8 cellular contexts compared by ENCODE assay signal in genomic region chr21:45543710-45544448, GRCh38. TPM values are rescaled to one million over a fixed set of nuclear protein-coding genes. Genes with fewer than 3 reads are reported as not detected.
DNase-seq lines count a peak whose midpoint lies in the region; ATAC-seq lines count a peak whose summit lies in the region.

No MANE protein-coding gene starts in this region.

- no peak overlapping the region for H3K27ac Mint-ChIP-seq in T-helper 1 cell treated with Interleukin-12 subunit alpha and Interleukin-12 subunit beta and Interleukin-4 antibody, amounts not matched to agents 30 μg/mL and 1 μg/mL, for 36 hours
- no peak overlapping the region for H3K27ac Mint-ChIP-seq in immature natural killer cell
- no peak overlapping the region for H3K27ac Mint-ChIP-seq in stimulated activated naive CD8-positive, alpha-beta T cell treated with anti-CD3 and anti-CD28 coated beads, Interleukin-15, Interleukin-2, amounts not matched to agents 100 ng/mL and 50 ng/mL, for 24 hours

- no peak for DNase-seq in T-helper 1 cell
- DNase-seq in activated T-cell treated with anti-CD3 and anti-CD28 coated beads, Interleukin-2, amount 50 U/mL, for 4 hours: no peak
- DNase-seq in immature natural killer cell: no peak
- no peak for DNase-seq in NCI-H187 (lab: John Stamatoyannopoulos, UW)

- H3K4me3 Mint-ChIP-seq in T-helper 1 cell treated with Interleukin-12 subunit alpha and Interleukin-12 subunit beta and Interleukin-4 antibody, amounts not matched to agents 30 μg/mL and 1 μg/mL, for 36 hours: peak overlapping the region; percentile 67
- peak overlapping the region; percentile 65 for H3K4me3 Mint-ChIP-seq in activated T-cell treated with anti-CD3 and anti-CD28 coated beads, Interleukin-2, amount 50 U/mL, for 4 hours
- H3K4me3 Mint-ChIP-seq in immature natural killer cell: peak overlapping the region; percentile 58 to 62 (median 60)
- H3K4me3 Mint-ChIP-seq in stimulated activated naive CD8-positive, alpha-beta T cell treated with anti-CD3 and anti-CD28 coated beads, Interleukin-15, Interleukin-2, amounts not matched to agents 100 ng/mL and 50 ng/mL, for 24 hours: peak overlapping the region; percentile 66

- H3K9me3 Mint-ChIP-seq in T-helper 1 cell treated with Interleukin-12 subunit alpha and Interleukin-12 subunit beta and Interleukin-4 antibody, amounts not matched to agents 30 μg/mL and 1 μg/mL, for 36 hours: no peaks in the 10 kb centered on the region
- H3K9me3 Mint-ChIP-seq in activated T-cell treated with anti-CD3 and anti-CD28 coated beads, Interleukin-2, amount 50 U/mL, for 4 hours: no peaks in the 10 kb centered on the region
- no peaks in the 10 kb centered on the region for H3K9me3 Mint-ChIP-seq in immature natural killer cell
- no peaks in the 10 kb centered on the region for H3K9me3 Mint-ChIP-seq in stimulated activated naive CD8-positive, alpha-beta T cell treated with anti-CD3 and anti-CD28 coated beads, Interleukin-15, Interleukin-2, amounts not matched to agents 100 ng/mL and 50 ng/mL, for 24 hours

- no peak for ATAC-seq in activated T-cell treated with anti-CD3 and anti-CD28 coated beads, Interleukin-2, amount 50 U/mL, for 4 hours
- ATAC-seq in HG02571 (IDR thresholded peaks at IDR 0.05; ENCODE audit: unreplicated experiment) (no peak), HG03159 (IDR thresholded peaks at IDR 0.05; ENCODE audit: unreplicated experiment) (no peak)

- H3K36me3 Mint-ChIP-seq in T-helper 1 cell treated with Interleukin-12 subunit alpha and Interleukin-12 subunit beta and Interleukin-4 antibody, amounts not matched to agents 30 μg/mL and 1 μg/mL, for 36 hours (ENCODE audit: low read depth): no peaks in the 10 kb centered on the region
- H3K36me3 Mint-ChIP-seq in activated T-cell treated with anti-CD3 and anti-CD28 coated beads, Interleukin-2, amount 50 U/mL, for 4 hours (ENCODE audit: insufficient read depth): no peaks in the 10 kb centered on the region
- H3K36me3 Mint-ChIP-seq in immature natural killer cell: no peaks in the 10 kb centered on the region
- H3K36me3 Mint-ChIP-seq in stimulated activated naive CD8-positive, alpha-beta T cell treated with anti-CD3 and anti-CD28 coated beads, Interleukin-15, Interleukin-2, amounts not matched to agents 100 ng/mL and 50 ng/mL, for 24 hours (ENCODE audit: low read depth): peaks cover 8% of the 10 kb centered on the region

- H3K27me3 Mint-ChIP-seq in T-helper 1 cell treated with Interleukin-12 subunit alpha and Interleukin-12 subunit beta and Interleukin-4 antibody, amounts not matched to agents 30 μg/mL and 1 μg/mL, for 36 hours (ENCODE audit: low read depth): no peaks in the 10 kb centered on the region
- no peaks in the 10 kb centered on the region for H3K27me3 Mint-ChIP-seq in activated T-cell treated with anti-CD3 and anti-CD28 coated beads, Interleukin-2, amount 50 U/mL, for 4 hours (ENCODE audit: low read depth)
- H3K27me3 Mint-ChIP-seq in immature natural killer cell (ENCODE audit: low read depth in 3 of 3): peaks cover under 1 to 3% (median 2%) of the 10 kb centered on the region in 3 donors
- no peaks in the 10 kb centered on the region for H3K27me3 Mint-ChIP-seq in stimulated activated naive CD8-positive, alpha-beta T cell treated with anti-CD3 and anti-CD28 coated beads, Interleukin-15, Interleukin-2, amounts not matched to agents 100 ng/mL and 50 ng/mL, for 24 hours

- peaks cover 21% of the 10 kb centered on the region for H3K4me1 Mint-ChIP-seq in T-helper 1 cell treated with Interleukin-12 subunit alpha and Interleukin-12 subunit beta and Interleukin-4 antibody, amounts not matched to agents 30 μg/mL and 1 μg/mL, for 36 hours (ENCODE audit: low read depth)
- peaks cover 17% of the 10 kb centered on the region for H3K4me1 Mint-ChIP-seq in activated T-cell treated with anti-CD3 and anti-CD28 coated beads, Interleukin-2, amount 50 U/mL, for 4 hours (ENCODE audit: low read depth)
- peaks cover 4 to 5% of the 10 kb centered on the region in 2 donors for H3K4me1 Mint-ChIP-seq in immature natural killer cell
- H3K4me1 Mint-ChIP-seq in stimulated activated naive CD8-positive, alpha-beta T cell treated with anti-CD3 and anti-CD28 coated beads, Interleukin-15, Interleukin-2, amounts not matched to agents 100 ng/mL and 50 ng/mL, for 24 hours (ENCODE audit: low read depth): peaks cover 24% of the 10 kb centered on the region

RNA-seq across cellular contexts. Expression of gene SLC19A1, which starts 1.6 kb away (rescaled TPM):
- 10 to 100 TPM; 69.0 to 94.9 (median 77.7) TPM for total RNA-seq in activated T-cell treated with anti-CD3 and anti-CD28 coated beads, Interleukin-2, amount 50 U/mL, for 4 hours
- polyA plus RNA-seq in immature natural killer cell: 1 to 10 TPM in 2 of 3 donors, under 1 TPM in 1; 0.84 to 7.1 (median 1.7) TPM
